In the genomic region with DNA sequence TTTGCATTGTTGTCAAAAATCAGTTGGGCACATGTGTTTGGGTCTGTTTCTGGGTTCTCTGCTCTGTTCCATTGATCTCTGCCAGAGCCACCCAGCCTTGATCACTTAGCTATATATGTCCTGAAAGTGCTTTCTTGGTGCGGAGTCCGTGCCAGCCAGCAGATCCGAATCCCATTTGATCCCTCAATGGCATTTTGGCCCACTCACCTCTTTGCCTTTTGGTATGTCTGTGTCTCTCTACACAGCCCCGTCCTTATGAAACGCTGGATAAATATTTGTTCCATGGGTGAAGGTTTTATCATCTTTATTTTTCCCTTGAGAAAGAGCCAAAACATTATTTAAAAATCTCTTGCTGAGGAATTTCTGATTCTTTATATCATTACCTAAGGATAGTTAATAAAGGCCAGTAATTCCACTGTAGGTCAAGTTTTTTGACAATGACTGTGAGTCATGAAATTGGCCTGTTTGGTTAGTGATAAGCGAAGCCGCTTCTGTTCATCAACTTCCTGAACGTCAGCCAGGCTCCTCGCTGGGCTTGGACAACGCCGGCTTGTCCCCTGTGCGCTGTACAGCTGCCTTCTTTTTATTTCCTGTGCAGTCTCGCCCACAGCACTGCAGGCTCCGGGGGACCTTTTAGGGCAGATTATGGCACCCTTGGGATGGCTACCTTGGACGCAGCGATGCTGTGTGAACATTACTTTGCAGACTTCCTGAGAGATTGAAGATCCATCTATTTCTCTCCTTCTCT, we compare ENCODE assay signal across 1 cellular context.
A peak's percentile ranks its signal among the peaks of the same experiment; 100 is the strongest.
TF ChIP-seq lines count a peak whose summit lies in the region.

No MANE protein-coding gene starts in this region.

TF ChIP-seq in HepG2, 621 proteins besides CTCF, POLR2A, EP300 and RAD21 (continued from another document and continues in another):
- TF ChIP-seq, protein P1, sequence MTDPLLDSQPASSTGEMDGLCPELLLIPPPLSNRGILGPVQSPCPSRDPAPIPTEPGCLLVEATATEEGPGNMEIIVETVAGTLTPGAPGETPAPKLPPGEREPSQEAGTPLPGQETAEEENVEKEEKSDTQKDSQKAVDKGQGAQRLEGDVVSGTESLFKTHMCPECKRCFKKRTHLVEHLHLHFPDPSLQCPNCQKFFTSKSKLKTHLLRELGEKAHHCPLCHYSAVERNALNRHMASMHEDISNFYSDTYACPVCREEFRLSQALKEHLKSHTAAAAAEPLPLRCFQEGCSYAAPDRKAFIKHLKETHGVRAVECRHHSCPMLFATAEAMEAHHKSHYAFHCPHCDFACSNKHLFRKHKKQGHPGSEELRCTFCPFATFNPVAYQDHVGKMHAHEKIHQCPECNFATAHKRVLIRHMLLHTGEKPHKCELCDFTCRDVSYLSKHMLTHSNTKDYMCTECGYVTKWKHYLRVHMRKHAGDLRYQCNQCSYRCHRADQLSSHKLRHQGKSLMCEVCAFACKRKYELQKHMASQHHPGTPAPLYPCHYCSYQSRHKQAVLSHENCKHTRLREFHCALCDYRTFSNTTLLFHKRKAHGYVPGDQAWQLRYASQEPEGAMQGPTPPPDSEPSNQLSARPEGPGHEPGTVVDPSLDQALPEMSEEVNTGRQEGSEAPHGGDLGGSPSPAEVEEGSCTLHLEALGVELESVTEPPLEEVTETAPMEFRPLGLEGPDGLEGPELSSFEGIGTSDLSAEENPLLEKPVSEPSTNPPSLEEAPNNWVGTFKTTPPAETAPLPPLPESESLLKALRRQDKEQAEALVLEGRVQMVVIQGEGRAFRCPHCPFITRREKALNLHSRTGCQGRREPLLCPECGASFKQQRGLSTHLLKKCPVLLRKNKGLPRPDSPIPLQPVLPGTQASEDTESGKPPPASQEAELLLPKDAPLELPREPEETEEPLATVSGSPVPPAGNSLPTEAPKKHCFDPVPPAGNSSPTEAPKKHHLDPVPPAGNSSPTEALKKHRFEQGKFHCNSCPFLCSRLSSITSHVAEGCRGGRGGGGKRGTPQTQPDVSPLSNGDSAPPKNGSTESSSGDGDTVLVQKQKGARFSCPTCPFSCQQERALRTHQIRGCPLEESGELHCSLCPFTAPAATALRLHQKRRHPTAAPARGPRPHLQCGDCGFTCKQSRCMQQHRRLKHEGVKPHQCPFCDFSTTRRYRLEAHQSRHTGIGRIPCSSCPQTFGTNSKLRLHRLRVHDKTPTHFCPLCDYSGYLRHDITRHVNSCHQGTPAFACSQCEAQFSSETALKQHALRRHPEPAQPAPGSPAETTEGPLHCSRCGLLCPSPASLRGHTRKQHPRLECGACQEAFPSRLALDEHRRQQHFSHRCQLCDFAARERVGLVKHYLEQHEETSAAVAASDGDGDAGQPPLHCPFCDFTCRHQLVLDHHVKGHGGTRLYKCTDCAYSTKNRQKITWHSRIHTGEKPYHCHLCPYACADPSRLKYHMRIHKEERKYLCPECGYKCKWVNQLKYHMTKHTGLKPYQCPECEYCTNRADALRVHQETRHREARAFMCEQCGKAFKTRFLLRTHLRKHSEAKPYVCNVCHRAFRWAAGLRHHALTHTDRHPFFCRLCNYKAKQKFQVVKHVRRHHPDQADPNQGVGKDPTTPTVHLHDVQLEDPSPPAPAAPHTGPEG (CRISPR knock-in tag; IDR thresholded peaks at IDR 0.05), result no peak
- TF ChIP-seq SIN3A (IDR thresholded peaks at IDR 0.05; ENCODE audit: borderline replicate concordance, low read depth, low read length) (no peak), U2AF2 (IDR thresholded peaks at IDR 0.05; ENCODE audit: low read depth, low read length) (no peak), ZC3H4 (CRISPR knock-in tag; IDR thresholded peaks at IDR 0.05; ENCODE audit: borderline replicate concordance) (no peak), HNRNPLL (IDR thresholded peaks at IDR 0.05; ENCODE audit: low read depth, low read length, poor library complexity, severe bottlenecking) (no peak), ZNF337 (CRISPR knock-in tag; IDR thresholded peaks at IDR 0.05; ENCODE audit: borderline replicate concordance, low read depth) (no peak), ARID2 (CRISPR knock-in tag; IDR thresholded peaks at IDR 0.05; ENCODE audit: borderline replicate concordance) (no peak), MBNL3 (CRISPR knock-in tag; conservative IDR thresholded peaks at IDR 0.05) (no peak), ZNF317 (CRISPR knock-in tag; IDR thresholded peaks at IDR 0.05) (no peak), MTF2 (CRISPR knock-in tag; IDR thresholded peaks at IDR 0.05; ENCODE audit: borderline replicate concordance) (no peak), BHLHE40 (IDR thresholded peaks at IDR 0.05; ENCODE audit: low read length) (no peak), ARHGAP35 (CRISPR knock-in tag; IDR thresholded peaks at IDR 0.05; ENCODE audit: borderline replicate concordance) (no peak), AGO2 (optimal IDR thresholded peaks at IDR 0.05; ENCODE audit: low read depth, low read length) (no peak), NFIC (IDR thresholded peaks at IDR 0.05; ENCODE audit: low read length) (no peak), SMAD3 (CRISPR knock-in tag; IDR thresholded peaks at IDR 0.05) (peak; percentile 51; the same call in 1 of the 2 replicates), LCORL (IDR thresholded peaks at IDR 0.05) (no peak), LCORL (CRISPR knock-in tag; IDR thresholded peaks at IDR 0.05) (0 out of 2 replicates have a peak, but pooled peaks have one; percentile 32), ZEB1 (IDR thresholded peaks at IDR 0.05; ENCODE audit: insufficient replicate concordance, low read depth) (no peak), ZSCAN25 (CRISPR knock-in tag; IDR thresholded peaks at IDR 0.05) (no peak), RORA (CRISPR knock-in tag; IDR thresholded peaks at IDR 0.05) (no peak), CBX1 (IDR thresholded peaks at IDR 0.05; ENCODE audit: low read depth) (no peak), ZIK1 (CRISPR knock-in tag; IDR thresholded peaks at IDR 0.05; ENCODE audit: borderline replicate concordance, low read depth) (no peak), BRCA1 (CRISPR knock-in tag; IDR thresholded peaks at IDR 0.05) (no peak), ZNF33A (CRISPR knock-in tag; IDR thresholded peaks at IDR 0.05; ENCODE audit: borderline replicate concordance) (no peak), SMAD1 (CRISPR knock-in tag; IDR thresholded peaks at IDR 0.05; ENCODE audit: borderline replicate concordance, low read depth) (no peak), NBN (conservative IDR thresholded peaks at IDR 0.05) (no peak), ZNF205 (CRISPR knock-in tag; IDR thresholded peaks at IDR 0.05) (0 out of 2 replicates have a peak, but pooled peaks have one; percentile 73), MIXL1 (CRISPR knock-in tag; IDR thresholded peaks at IDR 0.05) (peak; percentile 82; the same call in 1 of the 2 replicates), ZNF207 (IDR thresholded peaks at IDR 0.05; ENCODE audit: borderline replicate concordance) (no peak), HMG20B (CRISPR knock-in tag; conservative IDR thresholded peaks at IDR 0.05) (0 out of 2 replicates have a peak, but pooled peaks have one; percentile 42), GABPA (IDR thresholded peaks at IDR 0.05; ENCODE audit: low read depth, low read length) (no peak), GABPA (CRISPR knock-in tag; IDR thresholded peaks at IDR 0.05; ENCODE audit: low read depth) (peak; percentile 54; the same call in 1 of the 2 replicates), ZFYVE20 (CRISPR knock-in tag; IDR thresholded peaks at IDR 0.05; ENCODE audit: borderline replicate concordance, low read depth) (no peak), ZNF549 (CRISPR knock-in tag; IDR thresholded peaks at IDR 0.05) (no peak)
- TF ChIP-seq, protein P2, sequence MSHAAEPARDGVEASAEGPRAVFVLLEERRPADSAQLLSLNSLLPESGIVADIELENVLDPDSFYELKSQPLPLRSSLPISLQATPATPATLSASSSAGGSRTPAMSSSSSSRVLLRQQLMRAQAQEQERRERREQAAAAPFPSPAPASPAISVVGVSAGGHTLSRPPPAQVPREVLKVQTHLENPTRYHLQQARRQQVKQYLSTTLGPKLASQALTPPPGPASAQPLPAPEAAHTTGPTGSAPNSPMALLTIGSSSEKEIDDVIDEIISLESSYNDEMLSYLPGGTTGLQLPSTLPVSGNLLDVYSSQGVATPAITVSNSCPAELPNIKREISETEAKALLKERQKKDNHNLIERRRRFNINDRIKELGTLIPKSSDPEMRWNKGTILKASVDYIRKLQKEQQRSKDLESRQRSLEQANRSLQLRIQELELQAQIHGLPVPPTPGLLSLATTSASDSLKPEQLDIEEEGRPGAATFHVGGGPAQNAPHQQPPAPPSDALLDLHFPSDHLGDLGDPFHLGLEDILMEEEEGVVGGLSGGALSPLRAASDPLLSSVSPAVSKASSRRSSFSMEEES (CRISPR knock-in tag; IDR thresholded peaks at IDR 0.05), result peak; percentile 38; the same call in 1 of the 2 replicates
- TF ChIP-seq, protein P3, sequence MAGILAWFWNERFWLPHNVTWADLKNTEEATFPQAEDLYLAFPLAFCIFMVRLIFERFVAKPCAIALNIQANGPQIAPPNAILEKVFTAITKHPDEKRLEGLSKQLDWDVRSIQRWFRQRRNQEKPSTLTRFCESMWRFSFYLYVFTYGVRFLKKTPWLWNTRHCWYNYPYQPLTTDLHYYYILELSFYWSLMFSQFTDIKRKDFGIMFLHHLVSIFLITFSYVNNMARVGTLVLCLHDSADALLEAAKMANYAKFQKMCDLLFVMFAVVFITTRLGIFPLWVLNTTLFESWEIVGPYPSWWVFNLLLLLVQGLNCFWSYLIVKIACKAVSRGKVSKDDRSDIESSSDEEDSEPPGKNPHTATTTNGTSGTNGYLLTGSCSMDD (CRISPR knock-in tag; IDR thresholded peaks at IDR 0.05), result no peak
- TF ChIP-seq, protein P4, sequence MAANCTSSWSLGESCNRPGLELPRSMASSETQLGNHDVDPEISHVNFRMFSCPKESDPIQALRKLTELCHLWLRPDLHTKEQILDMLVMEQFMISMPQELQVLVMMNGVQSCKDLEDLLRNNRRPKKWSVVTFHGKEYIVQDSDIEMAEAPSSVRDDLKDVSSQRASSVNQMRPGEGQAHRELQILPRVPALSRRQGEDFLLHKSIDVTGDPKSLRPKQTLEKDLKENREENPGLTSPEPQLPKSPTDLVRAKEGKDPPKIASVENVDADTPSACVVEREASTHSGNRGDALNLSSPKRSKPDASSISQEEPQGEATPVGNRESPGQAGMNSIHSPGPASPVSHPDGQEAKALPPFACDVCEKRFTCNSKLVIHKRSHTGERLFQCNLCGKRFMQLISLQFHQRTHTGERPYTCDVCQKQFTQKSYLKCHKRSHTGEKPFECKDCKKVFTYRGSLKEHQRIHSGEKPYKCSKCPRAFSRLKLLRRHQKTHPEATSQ (CRISPR knock-in tag; IDR thresholded peaks at IDR 0.05; ENCODE audit: borderline replicate concordance), result no peak
- TF ChIP-seq, protein P5, sequence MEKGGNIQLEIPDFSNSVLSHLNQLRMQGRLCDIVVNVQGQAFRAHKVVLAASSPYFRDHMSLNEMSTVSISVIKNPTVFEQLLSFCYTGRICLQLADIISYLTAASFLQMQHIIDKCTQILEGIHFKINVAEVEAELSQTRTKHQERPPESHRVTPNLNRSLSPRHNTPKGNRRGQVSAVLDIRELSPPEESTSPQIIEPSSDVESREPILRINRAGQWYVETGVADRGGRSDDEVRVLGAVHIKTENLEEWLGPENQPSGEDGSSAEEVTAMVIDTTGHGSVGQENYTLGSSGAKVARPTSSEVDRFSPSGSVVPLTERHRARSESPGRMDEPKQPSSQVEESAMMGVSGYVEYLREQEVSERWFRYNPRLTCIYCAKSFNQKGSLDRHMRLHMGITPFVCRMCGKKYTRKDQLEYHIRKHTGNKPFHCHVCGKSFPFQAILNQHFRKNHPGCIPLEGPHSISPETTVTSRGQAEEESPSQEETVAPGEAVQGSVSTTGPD (CRISPR knock-in tag; IDR thresholded peaks at IDR 0.05), result no peak
- TF ChIP-seq, protein P6, sequence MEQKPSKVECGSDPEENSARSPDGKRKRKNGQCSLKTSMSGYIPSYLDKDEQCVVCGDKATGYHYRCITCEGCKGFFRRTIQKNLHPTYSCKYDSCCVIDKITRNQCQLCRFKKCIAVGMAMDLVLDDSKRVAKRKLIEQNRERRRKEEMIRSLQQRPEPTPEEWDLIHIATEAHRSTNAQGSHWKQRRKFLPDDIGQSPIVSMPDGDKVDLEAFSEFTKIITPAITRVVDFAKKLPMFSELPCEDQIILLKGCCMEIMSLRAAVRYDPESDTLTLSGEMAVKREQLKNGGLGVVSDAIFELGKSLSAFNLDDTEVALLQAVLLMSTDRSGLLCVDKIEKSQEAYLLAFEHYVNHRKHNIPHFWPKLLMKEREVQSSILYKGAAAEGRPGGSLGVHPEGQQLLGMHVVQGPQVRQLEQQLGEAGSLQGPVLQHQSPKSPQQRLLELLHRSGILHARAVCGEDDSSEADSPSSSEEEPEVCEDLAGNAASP (CRISPR knock-in tag; IDR thresholded peaks at IDR 0.05; ENCODE audit: borderline replicate concordance), result peak; percentile 57; the same call in 1 of the 2 replicates
- TF ChIP-seq, protein P7, sequence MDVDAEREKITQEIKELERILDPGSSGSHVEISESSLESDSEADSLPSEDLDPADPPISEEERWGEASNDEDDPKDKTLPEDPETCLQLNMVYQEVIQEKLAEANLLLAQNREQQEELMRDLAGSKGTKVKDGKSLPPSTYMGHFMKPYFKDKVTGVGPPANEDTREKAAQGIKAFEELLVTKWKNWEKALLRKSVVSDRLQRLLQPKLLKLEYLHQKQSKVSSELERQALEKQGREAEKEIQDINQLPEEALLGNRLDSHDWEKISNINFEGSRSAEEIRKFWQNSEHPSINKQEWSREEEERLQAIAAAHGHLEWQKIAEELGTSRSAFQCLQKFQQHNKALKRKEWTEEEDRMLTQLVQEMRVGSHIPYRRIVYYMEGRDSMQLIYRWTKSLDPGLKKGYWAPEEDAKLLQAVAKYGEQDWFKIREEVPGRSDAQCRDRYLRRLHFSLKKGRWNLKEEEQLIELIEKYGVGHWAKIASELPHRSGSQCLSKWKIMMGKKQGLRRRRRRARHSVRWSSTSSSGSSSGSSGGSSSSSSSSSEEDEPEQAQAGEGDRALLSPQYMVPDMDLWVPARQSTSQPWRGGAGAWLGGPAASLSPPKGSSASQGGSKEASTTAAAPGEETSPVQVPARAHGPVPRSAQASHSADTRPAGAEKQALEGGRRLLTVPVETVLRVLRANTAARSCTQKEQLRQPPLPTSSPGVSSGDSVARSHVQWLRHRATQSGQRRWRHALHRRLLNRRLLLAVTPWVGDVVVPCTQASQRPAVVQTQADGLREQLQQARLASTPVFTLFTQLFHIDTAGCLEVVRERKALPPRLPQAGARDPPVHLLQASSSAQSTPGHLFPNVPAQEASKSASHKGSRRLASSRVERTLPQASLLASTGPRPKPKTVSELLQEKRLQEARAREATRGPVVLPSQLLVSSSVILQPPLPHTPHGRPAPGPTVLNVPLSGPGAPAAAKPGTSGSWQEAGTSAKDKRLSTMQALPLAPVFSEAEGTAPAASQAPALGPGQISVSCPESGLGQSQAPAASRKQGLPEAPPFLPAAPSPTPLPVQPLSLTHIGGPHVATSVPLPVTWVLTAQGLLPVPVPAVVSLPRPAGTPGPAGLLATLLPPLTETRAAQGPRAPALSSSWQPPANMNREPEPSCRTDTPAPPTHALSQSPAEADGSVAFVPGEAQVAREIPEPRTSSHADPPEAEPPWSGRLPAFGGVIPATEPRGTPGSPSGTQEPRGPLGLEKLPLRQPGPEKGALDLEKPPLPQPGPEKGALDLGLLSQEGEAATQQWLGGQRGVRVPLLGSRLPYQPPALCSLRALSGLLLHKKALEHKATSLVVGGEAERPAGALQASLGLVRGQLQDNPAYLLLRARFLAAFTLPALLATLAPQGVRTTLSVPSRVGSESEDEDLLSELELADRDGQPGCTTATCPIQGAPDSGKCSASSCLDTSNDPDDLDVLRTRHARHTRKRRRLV (CRISPR knock-in tag; IDR thresholded peaks at IDR 0.05), result no peak
- TF ChIP-seq, protein P8, sequence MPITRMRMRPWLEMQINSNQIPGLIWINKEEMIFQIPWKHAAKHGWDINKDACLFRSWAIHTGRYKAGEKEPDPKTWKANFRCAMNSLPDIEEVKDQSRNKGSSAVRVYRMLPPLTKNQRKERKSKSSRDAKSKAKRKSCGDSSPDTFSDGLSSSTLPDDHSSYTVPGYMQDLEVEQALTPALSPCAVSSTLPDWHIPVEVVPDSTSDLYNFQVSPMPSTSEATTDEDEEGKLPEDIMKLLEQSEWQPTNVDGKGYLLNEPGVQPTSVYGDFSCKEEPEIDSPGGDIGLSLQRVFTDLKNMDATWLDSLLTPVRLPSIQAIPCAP (CRISPR knock-in tag; IDR thresholded peaks at IDR 0.05; ENCODE audit: low read depth), result no peak
